Comparison of ENCODE assay signal across 17 cellular contexts in genomic region chr16:23059433-23059832, GRCh38.
DNase-seq lines count a peak whose midpoint lies in the region; ATAC-seq, FAIRE-seq and TF ChIP-seq lines count a peak whose summit lies in the region.
"Had no signal": no experiment of that assay in that cellular context is flagged by ENCODE, and none has a peak within 500 bp of the region (broad histone marks: within the 10 kb centered on the region; RNA-seq: fewer than 3 reads in every experiment).

No MANE protein-coding gene starts in this region.

- 31% methylated on average over 5 of the region's 5 CpGs for WGBS in HepG2 (ENCODE audit: low lambda C conversion rate)
- WGBS in right lobe of liver (ENCODE audit: insufficient coverage, low coverage, low lambda C conversion rate, missing lambda C conversion rate) = 49% methylated on average over 3 of the region's 5 CpGs

- H3K36me3 ChIP-seq in HepG2 (replicated peaks in 1 of 2; ENCODE audit: control insufficient read depth in 1 of 2, insufficient read depth in 2 of 2, low read length in 2 of 2) (no peaks in the 10 kb centered on the region), right lobe of liver (no peaks in the 10 kb centered on the region)

- ATAC-seq in HepG2 = peak; percentile 31
- ATAC-seq in right lobe of liver = no peak
- no peak for ATAC-seq in GM21367 (IDR thresholded peaks at IDR 0.05; ENCODE audit: unreplicated experiment)
- ATAC-seq: CD8-positive, alpha-beta T cell; HCT116 had no signal

- TF ChIP-seq CTCF in HepG2 (CRISPR knock-in tag; IDR thresholded peaks at IDR 0.05) = no peak
- no peak for TF ChIP-seq CTCF in right lobe of liver (IDR thresholded peaks at IDR 0.05)
- TF ChIP-seq CTCF in dorsolateral prefrontal cortex (IDR thresholded peaks at IDR 0.05 in 54 of 56, conservative IDR thresholded peaks at IDR 0.05 in 2 of 56; ENCODE audit: low read depth in 1 of 56, partially characterized antibody in 56 of 56) = no peak
- TF ChIP-seq CTCF in osteocyte (IDR thresholded peaks at IDR 0.05) = no peak

- BruUV-seq in HepG2 (replicated peaks; lab: Mats Ljungman, UMichigan) = no TSS peak

- H3K9me3 Mint-ChIP-seq in osteocyte (ENCODE audit: unreplicated experiment) = peaks cover 8% of the 10 kb centered on the region
- H3K9me3 Mint-ChIP-seq: CD8-positive, alpha-beta T cell had no signal

- TF ChIP-seq RAD21 in HepG2 (CRISPR knock-in tag; IDR thresholded peaks at IDR 0.05) = no peak

- H3K4me1 Mint-ChIP-seq in osteocyte (ENCODE audit: unreplicated experiment) = peaks cover 1% of the 10 kb centered on the region

- no peak overlapping the region for H3K9ac ChIP-seq in HepG2 (ENCODE audit: insufficient read depth, low read depth, low read length)

- H3K4me2 ChIP-seq in HepG2 (ENCODE audit: low read depth, low read length) = no peak overlapping the region

- no peaks in the 10 kb centered on the region for H3K36me3 Mint-ChIP-seq in osteocyte (ENCODE audit: unreplicated experiment)
- H3K36me3 Mint-ChIP-seq: CD8-positive, alpha-beta T cell; IgD-negative memory B cell had no signal

- no peak for DNase-seq in HepG2 (ENCODE audit: low spot score)
- DNase-seq in right lobe of liver = no peak
- no peak for DNase-seq in dorsolateral prefrontal cortex
- no peak for DNase-seq in osteocyte (ENCODE audit: extremely low spot score, unreplicated experiment)
- DNase-seq in NCI-H146 treated with DMSO at 0.1 percent for 48 hours (lab: John Stamatoyannopoulos, UW; ENCODE audit: unreplicated experiment) = no peak
- DNase-seq: Caco-2; CD8-positive, alpha-beta T cell; DND-41; GDM1 had no signal

- in situ Hi-C loops in HepG2 (cut with HindIII; ENCODE audit: extremely low pct_ligation_motif_present, low pct_unique_long_range_greater_than_20kb) = no loop called here

- H3K9me3 ChIP-seq in HepG2 (ENCODE audit: low read length) = no peaks in the 10 kb centered on the region
- H3K9me3 ChIP-seq in right lobe of liver = no peaks in the 10 kb centered on the region
- H3K9me3 ChIP-seq: Caco-2 had no signal

- no peak overlapping the region for H3K27ac Mint-ChIP-seq in osteocyte (ENCODE audit: unreplicated experiment)
- H3K27ac Mint-ChIP-seq: CD14-positive monocyte; CD8-positive, alpha-beta T cell; IgD-negative memory B cell had no signal

- TF ChIP-seq POLR2A in HepG2 (IDR thresholded peaks at IDR 0.05; ENCODE audit: insufficient read depth in 1 of 2, low read depth in 2 of 2, low read length in 2 of 2) = no peak
- no peak for TF ChIP-seq POLR2A in right lobe of liver (IDR thresholded peaks at IDR 0.05)

- H3K79me2 ChIP-seq in HepG2 (ENCODE audit: insufficient read depth, low read length) = no peaks in the 10 kb centered on the region

- peaks cover 4% of the 10 kb centered on the region; the same call in 1 of the 2 replicates for H4K20me1 ChIP-seq in HepG2 (ENCODE audit: insufficient read depth, low read length)

- H3K4me3 Mint-ChIP-seq in osteocyte (ENCODE audit: unreplicated experiment) = no peak overlapping the region
- H3K4me3 Mint-ChIP-seq: CD14-positive monocyte; CD8-positive, alpha-beta T cell; IgD-negative memory B cell had no signal

- peaks cover 19% of the 10 kb centered on the region for H3K27me3 Mint-ChIP-seq in osteocyte (ENCODE audit: unreplicated experiment)

- TF ChIP-seq EP300 in HepG2 (IDR thresholded peaks at IDR 0.05; ENCODE audit: low read depth in 2 of 2, low read length in 2 of 2) (no peak), HepG2 (CRISPR knock-in tag; IDR thresholded peaks at IDR 0.05; ENCODE audit: borderline replicate concordance) (no peak)

- intact Hi-C loops in HepG2 (cut with micrococcal nuclease; ENCODE audit: unreplicated experiment) (no loop called here), right lobe of liver (cut with DNase I) (no loop called here), dorsolateral prefrontal cortex (cut with DNase I) (loop anchor here in 1 of 2 donors (2.0 to 10.0 kb wide), 3 partner anchors 73 to 375 kb away; no protein-coding TSS in a partner anchor)

- H3K27me3 ChIP-seq in HepG2 (ENCODE audit: control insufficient read depth in 1 of 2, insufficient read depth in 2 of 2, low read length in 2 of 2) (no peaks in the 10 kb centered on the region), right lobe of liver (no peaks in the 10 kb centered on the region), dorsolateral prefrontal cortex (no peaks in the 10 kb centered on the region), layer of hippocampus (ENCODE audit: control insufficient read depth, insufficient read depth, low read length) (no peaks in the 10 kb centered on the region)

- CTCF ChIA-PET in HepG2 (lab: Yijun Ruan, JAX; ENCODE audit: low intra/inter-chr PET ratio, low total read pairs) = interaction anchor here (2.5 kb wide), 1 partner anchor 161 kb away, joined by 22 read pairs; no protein-coding TSS in a partner anchor

- no peaks in the 10 kb centered on the region for H3K4me1 ChIP-seq in HepG2 (ENCODE audit: insufficient read depth, low read length)
- H3K4me1 ChIP-seq in right lobe of liver = no peaks in the 10 kb centered on the region
- H3K4me1 ChIP-seq: Caco-2 had no signal

- H3K4me3 ChIP-seq in HepG2 (replicated peaks in 1 of 3; ENCODE audit: insufficient read depth in 1 of 3, low read depth in 2 of 3, low read length in 3 of 3) (no peak overlapping the region), right lobe of liver (no peak overlapping the region), dorsolateral prefrontal cortex (no peak overlapping the region)

- no peak for FAIRE-seq in HepG2 (lab: Jason Lieb, UNC)
- FAIRE-seq: GM12892, H54 had no signal

- no peak overlapping the region for H2AFZ ChIP-seq in HepG2 (ENCODE audit: low read length)

- H3K27ac ChIP-seq in HepG2 (ENCODE audit: extremely low read length, insufficient read depth, low read length) (no peak overlapping the region), right lobe of liver (no peak overlapping the region), dorsolateral prefrontal cortex (peak overlapping the region in 58 of 59 donors; percentile 40 to 97 (median 88)), layer of hippocampus (ENCODE audit: low read depth, low read length) (peak overlapping the region; percentile 82)
- H3K27ac ChIP-seq: 22Rv1 had no signal

- POLR2A ChIA-PET in HepG2 (lab: Yijun Ruan, JAX) = no interaction called here

TF ChIP-seq in HepG2, 621 proteins besides CTCF, POLR2A, EP300 and RAD21 (continues in another document):
- TF ChIP-seq ZNF850 (CRISPR knock-in tag; conservative IDR thresholded peaks at IDR 0.05) (no peak), JDP2 (CRISPR knock-in tag; IDR thresholded peaks at IDR 0.05; ENCODE audit: borderline replicate concordance) (no peak), RFXAP (CRISPR knock-in tag; IDR thresholded peaks at IDR 0.05; ENCODE audit: borderline replicate concordance) (no peak), CEBPG (CRISPR knock-in tag; IDR thresholded peaks at IDR 0.05) (no peak), GRHL1 (CRISPR knock-in tag; conservative IDR thresholded peaks at IDR 0.05) (no peak), POGZ (CRISPR knock-in tag; IDR thresholded peaks at IDR 0.05) (no peak), ZNF124 (CRISPR knock-in tag; IDR thresholded peaks at IDR 0.05) (no peak), ZNF549 (CRISPR knock-in tag; IDR thresholded peaks at IDR 0.05) (no peak), ZNF503 (CRISPR knock-in tag; IDR thresholded peaks at IDR 0.05) (no peak), TEAD2 (CRISPR knock-in tag; IDR thresholded peaks at IDR 0.05) (no peak), CBX2 (IDR thresholded peaks at IDR 0.05; ENCODE audit: low read depth, low read length) (no peak), CBX2 (CRISPR knock-in tag; IDR thresholded peaks at IDR 0.05; ENCODE audit: low read depth) (no peak), SP1 (IDR thresholded peaks at IDR 0.05) (no peak), SP1 (CRISPR knock-in tag; IDR thresholded peaks at IDR 0.05) (no peak), BCL3 (CRISPR knock-in tag; IDR thresholded peaks at IDR 0.05) (no peak), ZNF557 (CRISPR knock-in tag; IDR thresholded peaks at IDR 0.05) (no peak), KDM5B (CRISPR knock-in tag; IDR thresholded peaks at IDR 0.05; ENCODE audit: borderline replicate concordance) (no peak), PAWR (CRISPR knock-in tag; IDR thresholded peaks at IDR 0.05; ENCODE audit: borderline replicate concordance) (no peak)

Comparison
In these comparisons a context has a peak if more than half of its experiments do, and no peak if none do; other contexts are left out.
1. H3K27ac ChIP-seq: peak in dorsolateral prefrontal cortex (58 of 59) and layer of hippocampus (single experiment); none in HepG2 (single experiment) and right lobe of liver (0 of 3).